In the genomic region with DNA sequence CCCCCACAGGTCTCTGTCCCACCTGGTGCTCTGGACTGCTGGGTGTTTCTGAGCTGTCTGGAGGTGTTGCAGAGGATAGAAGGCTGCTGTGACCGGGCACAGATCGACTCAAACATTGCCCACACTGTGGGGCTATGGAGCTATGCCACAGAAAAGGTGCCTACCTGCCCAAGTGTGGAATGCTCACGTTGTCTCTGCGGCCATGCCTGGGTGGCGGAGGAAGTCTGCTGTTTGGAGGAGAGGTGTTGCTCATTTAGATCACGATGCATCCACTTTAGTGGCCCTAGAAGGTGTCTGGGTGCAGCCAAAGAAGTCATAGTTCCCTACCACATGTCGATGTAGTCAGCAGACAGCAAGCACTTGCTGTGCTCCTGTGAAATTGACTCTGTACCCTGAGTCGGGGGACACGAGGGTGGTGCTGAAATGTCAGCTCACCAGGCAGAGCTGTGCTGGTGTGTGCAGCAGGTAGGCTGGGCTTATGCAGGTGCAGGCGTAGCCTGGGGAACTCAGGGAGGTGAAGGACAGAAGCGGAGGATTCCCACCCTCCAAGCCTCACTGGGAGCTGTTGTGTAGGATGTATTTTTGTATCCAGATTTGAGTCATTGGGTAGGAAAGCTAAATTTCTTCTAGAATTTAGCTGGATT, we compare ENCODE assay signal across 17 cellular contexts. TPM values are rescaled to one million over a fixed set of nuclear protein-coding genes. Genes with fewer than 3 reads are reported as not detected.
A peak's percentile ranks its signal among the peaks of the same experiment; 100 is the strongest.
DNase-seq lines count a peak whose midpoint lies in the region; ATAC-seq and TF ChIP-seq lines count a peak whose summit lies in the region.
"Had no signal": no experiment of that assay in that cellular context is flagged by ENCODE, and none has a peak within 500 bp of the region (broad histone marks: within the 10 kb centered on the region; RNA-seq: fewer than 3 reads in every experiment).

No MANE protein-coding gene starts in this region.

- peaks cover 54 to 77% of the 10 kb centered on the region in 2 donors for H3K36me3 Mint-ChIP-seq in CD4-positive, alpha-beta memory T cell
- peaks cover 68% of the 10 kb centered on the region for H3K36me3 Mint-ChIP-seq in T-cell
- H3K36me3 Mint-ChIP-seq in chondrocyte (ENCODE audit: low read depth) = peaks cover 30% of the 10 kb centered on the region
- H3K36me3 Mint-ChIP-seq in natural killer cell = peaks cover 27% of the 10 kb centered on the region

- H3K4me3 Mint-ChIP-seq in CD4-positive, alpha-beta memory T cell = peak overlapping the region in 1 of 8 donors; percentile 17
- H3K4me3 Mint-ChIP-seq in T-cell (no peak overlapping the region), chondrocyte (ENCODE audit: unreplicated experiment) (no peak overlapping the region), natural killer cell (peak overlapping the region; percentile 40)
- H3K4me3 Mint-ChIP-seq: neural progenitor cell had no signal

- peak overlapping the region in 6 of 7 donors; percentile 13 to 83 (median 70) for H3K27ac Mint-ChIP-seq in CD4-positive, alpha-beta memory T cell
- H3K27ac Mint-ChIP-seq in T-cell (peak overlapping the region; percentile 21 to 68), chondrocyte (ENCODE audit: unreplicated experiment) (no peak overlapping the region), natural killer cell (peak overlapping the region; percentile 77 to 80)
- H3K27ac Mint-ChIP-seq: neural progenitor cell had no signal

- H3K27me3 Mint-ChIP-seq in CD4-positive, alpha-beta memory T cell = no peaks in the 10 kb centered on the region
- H3K27me3 Mint-ChIP-seq in T-cell (no peaks in the 10 kb centered on the region), chondrocyte (ENCODE audit: low read depth) (no peaks in the 10 kb centered on the region), natural killer cell (ENCODE audit: low read depth in 2 of 2) (no peaks in the 10 kb centered on the region)

- no peak overlapping the region for H3K4me3 ChIP-seq in CD4-positive, alpha-beta memory T cell (ENCODE audit: low read length in 2 of 2)
- H3K4me3 ChIP-seq: neural progenitor cell, SK-N-MC, smooth muscle cell had no signal

- POLR2A ChIA-PET in CD4-positive, alpha-beta memory T cell (lab: Charles Lee; ENCODE audit: partially characterized antibody) = interaction anchor here (1.2 to 1.4 kb wide), 3 partner anchors 9 to 18 kb away, joined by 3 to 12 read pairs (median 4); no protein-coding TSS in a partner anchor
- POLR2A ChIA-PET in T-cell (lab: Charles Lee) = interaction anchor here (0.6 to 0.7 kb wide), 4 partner anchors 12 to 39 kb away, joined by 3 to 5 read pairs (median 3); no protein-coding TSS in a partner anchor

- H3K9me3 Mint-ChIP-seq in CD4-positive, alpha-beta memory T cell = no peaks in the 10 kb centered on the region
- no peaks in the 10 kb centered on the region for H3K9me3 Mint-ChIP-seq in T-cell
- no peaks in the 10 kb centered on the region for H3K9me3 Mint-ChIP-seq in chondrocyte (ENCODE audit: low read depth)
- no peaks in the 10 kb centered on the region for H3K9me3 Mint-ChIP-seq in natural killer cell
- H3K9me3 Mint-ChIP-seq: neural progenitor cell had no signal

- no peaks in the 10 kb centered on the region for H3K27me3 ChIP-seq in CD4-positive, alpha-beta memory T cell (ENCODE audit: insufficient read depth, low read length)
- H3K27me3 ChIP-seq: neural progenitor cell had no signal

- ATAC-seq in T-cell (replicated peaks in 1 of 4) = peak; percentile 64 to 76 (median 66)
- peak; percentile 32 to 70 (median 48) for ATAC-seq in natural killer cell
- no peak for ATAC-seq in GM21717 (IDR thresholded peaks at IDR 0.05; ENCODE audit: unreplicated experiment)
- ATAC-seq: activated CD4-positive, CD25-positive, alpha-beta regulatory T cell treated with anti-CD3 and anti-CD28 coated beads, Interleukin-2, amount 50 U/mL, for 24 hours had no signal

- DNase-seq in CD4-positive, alpha-beta memory T cell = no peak
- DNase-seq in T-cell = peak in 14 of 34 experiments; percentile 20 to 48 (median 33)
- peak; percentile 72 for DNase-seq in chondrocyte (ENCODE audit: low spot score)
- DNase-seq in natural killer cell = no peak
- DNase-seq in NCI-H446 (lab: John Stamatoyannopoulos, UW) = no peak
- no peak for DNase-seq in NCI-H1694 (lab: John Stamatoyannopoulos, UW)
- DNase-seq: kidney glomerular epithelial cell; NCI-H1048; NCI-H2081 treated with DMSO at 0.1 percent for 48 hours; NCI-H524; stimulated activated CD4-positive, alpha-beta T cell treated with anti-CD3 and anti-CD28 coated beads, Interleukin-4, amount 100 ng/mL, for 4 hours; T1000 had no signal

- H3K4me1 ChIP-seq in CD4-positive, alpha-beta memory T cell (ENCODE audit: insufficient read depth, low read length) = peaks cover 16% of the 10 kb centered on the region
- H3K4me1 ChIP-seq: neural progenitor cell had no signal

- intact Hi-C loops in CD4-positive, alpha-beta memory T cell (cut with micrococcal nuclease) = no loop called here
- intact Hi-C loops in natural killer cell (cut with micrococcal nuclease) = no loop called here

- H3K9me3 ChIP-seq in CD4-positive, alpha-beta memory T cell (ENCODE audit: control insufficient read depth in 1 of 2, low read length in 2 of 2) = no peaks in the 10 kb centered on the region

- H3K27ac ChIP-seq in CD4-positive, alpha-beta memory T cell (ENCODE audit: low read depth, low read length) = no peak overlapping the region
- H3K27ac ChIP-seq: neural progenitor cell, SK-N-MC had no signal

- no peak for TF ChIP-seq CTCF in chondrocyte (IDR thresholded peaks at IDR 0.05)
- no peak for TF ChIP-seq CTCF in natural killer cell (IDR thresholded peaks at IDR 0.05)

- CTCF ChIA-PET in CD4-positive, alpha-beta memory T cell (lab: Charles Lee; ENCODE audit: partially characterized antibody) = interaction anchor here (1.3 to 1.5 kb wide), 2 partner anchors 10 to 11 kb away, joined by 3 to 9 read pairs; no protein-coding TSS in a partner anchor
- CTCF ChIA-PET in T-cell (lab: Charles Lee) = interaction anchor here in 1 of 2 donors (1.5 kb wide), 1 partner anchor 9 kb away, joined by 9 read pairs; no protein-coding TSS in a partner anchor

- H3K36me3 ChIP-seq in CD4-positive, alpha-beta memory T cell (ENCODE audit: insufficient read depth, low read length) = peaks cover 53% of the 10 kb centered on the region
- H3K36me3 ChIP-seq: neural progenitor cell had no signal

- peaks cover 26 to 35% (median 31%) of the 10 kb centered on the region in 4 donors for H3K4me1 Mint-ChIP-seq in CD4-positive, alpha-beta memory T cell
- H3K4me1 Mint-ChIP-seq in T-cell = peaks cover 29 to 45% (median 31%) of the 10 kb centered on the region in 3 donors
- no peaks in the 10 kb centered on the region for H3K4me1 Mint-ChIP-seq in chondrocyte (ENCODE audit: low read depth)
- peaks cover 72% of the 10 kb centered on the region in 2 donors for H3K4me1 Mint-ChIP-seq in natural killer cell
- H3K4me1 Mint-ChIP-seq: neural progenitor cell had no signal

RNA-seq across cellular contexts. Expression of a gene that starts 32.8 kb away (rescaled TPM):
- total RNA-seq in CD4-positive, alpha-beta memory T cell = 10 to 100 TPM; 27.2 to 28.2 TPM
- polyA plus RNA-seq in CD4-positive, alpha-beta memory T cell = 10 to 100 TPM in 1 of 2 donors, under 1 TPM in 1; 0.35 to 13.9 TPM
- total RNA-seq in T-cell (10 to 100 TPM in 4 of 5 donors, 1 to 10 TPM in 1; 8.9 to 39.3 (median 12.3) TPM), chondrocyte (0.36 to 2.5 TPM (median 1.9 TPM) in 3 replicates), natural killer cell (10 to 100 TPM; 28.5 to 32.7 (median 32.7) TPM)

RNA-seq across cellular contexts. Expression of a gene that starts 59.0 kb away (rescaled TPM):
- total RNA-seq in CD4-positive, alpha-beta memory T cell = 10 to 100 TPM; 55.6 to 56.6 TPM
- 10 to 100 TPM; 10.9 to 48.9 TPM for polyA plus RNA-seq in CD4-positive, alpha-beta memory T cell
- 10 to 100 TPM; 12.3 to 75.0 (median 21.1) TPM for total RNA-seq in T-cell
- total RNA-seq in chondrocyte = 4.4 to 9.5 TPM (median 4.5 TPM) in 3 replicates
- total RNA-seq in natural killer cell = 10 to 100 TPM; 24.8 to 37.1 (median 27.8) TPM
